1 cellular context compared by ENCODE assay signal in genomic region chr11:12285106-12285505, GRCh38.
TF ChIP-seq lines count a peak whose summit lies in the region.

No MANE protein-coding gene starts in this region.

TF ChIP-seq in H1, 55 proteins besides CTCF, POLR2A, EP300 and RAD21:
- TF ChIP-seq TAF1 (IDR thresholded peaks at IDR 0.05; ENCODE audit: low read depth, low read length) (no peak), YY1 (IDR thresholded peaks at IDR 0.05; ENCODE audit: low read depth, low read length) (no peak), SIRT6 (IDR thresholded peaks at IDR 0.05; ENCODE audit: low read length) (no peak), HDAC2 (IDR thresholded peaks at IDR 0.05; ENCODE audit: borderline replicate concordance in 1 of 2, low read depth in 2 of 2, low read length in 2 of 2) (no peak), TAF7 (optimal IDR thresholded peaks at IDR 0.05; ENCODE audit: borderline replicate concordance, low read depth, low read length) (no peak), CBX8 (IDR thresholded peaks at IDR 0.05; ENCODE audit: borderline replicate concordance, low read depth, low read length) (no peak), SIX5 (IDR thresholded peaks at IDR 0.05; ENCODE audit: low read depth, low read length) (no peak), E2F6 (IDR thresholded peaks at IDR 0.05) (no peak), MAFK (IDR thresholded peaks at IDR 0.05; ENCODE audit: low read depth, low read length) (no peak), ATF2 (IDR thresholded peaks at IDR 0.05; ENCODE audit: low read length) (no peak), BRCA1 (IDR thresholded peaks at IDR 0.05; ENCODE audit: low read depth, low read length) (no peak), KDM5A (IDR thresholded peaks at IDR 0.05; ENCODE audit: low read length) (no peak), TEAD4 (IDR thresholded peaks at IDR 0.05; ENCODE audit: low read depth, low read length) (no peak), RFX5 (IDR thresholded peaks at IDR 0.05; ENCODE audit: borderline replicate concordance, low read depth, low read length) (no peak), SAP30 (IDR thresholded peaks at IDR 0.05; ENCODE audit: insufficient read depth, insufficient replicate concordance, low read length) (no peak), GTF2F1 (IDR thresholded peaks at IDR 0.05; ENCODE audit: borderline replicate concordance, low read depth, low read length) (no peak), KDM4A (IDR thresholded peaks at IDR 0.05; ENCODE audit: low read depth, low read length, severe bottlenecking) (no peak), CEBPB (IDR thresholded peaks at IDR 0.05; ENCODE audit: low read depth, low read length) (no peak), ASH2L (IDR thresholded peaks at IDR 0.05; ENCODE audit: low read length) (no peak), BACH1 (IDR thresholded peaks at IDR 0.05; ENCODE audit: low read length) (no peak)
